ENCODE assay signal across 8 cellular contexts in genomic region chr17:10729334-10730193, GRCh38. TPM values are rescaled to one million over a fixed set of nuclear protein-coding genes. Genes with fewer than 3 reads are reported as not detected.
DNase-seq lines count a peak whose midpoint lies in the region; ATAC-seq and TF ChIP-seq lines count a peak whose summit lies in the region.

Gene TMEM220 (minus strand): TSS chr17:10730023. CDS start chr17:10729851, 172 bp downstream.

- H3K27me3 Mint-ChIP-seq in activated CD4-positive, alpha-beta memory T cell treated with anti-CD3 and anti-CD28 coated beads, Interleukin-2, amount 10 ng/mL, durations not matched to agents 7 days and 5 days: peaks cover 5% of the 10 kb centered on the region
- H3K27me3 Mint-ChIP-seq in effector memory CD8-positive, alpha-beta T cell: peaks cover 38 to 51% of the 10 kb centered on the region in 2 donors

- CTCF ChIA-PET in activated CD4-positive, alpha-beta memory T cell treated with anti-CD3 and anti-CD28 coated beads, Interleukin-2, amount 10 ng/mL, durations not matched to agents 7 days and 5 days (lab: Charles Lee): interaction anchor here (1.0 to 1.8 kb wide), 2 partner anchors 44 to 83 kb away, joined by 3 to 7 read pairs; no protein-coding TSS in a partner anchor

- no peaks in the 10 kb centered on the region for H3K36me3 Mint-ChIP-seq in activated CD4-positive, alpha-beta memory T cell treated with anti-CD3 and anti-CD28 coated beads, Interleukin-2, amount 10 ng/mL, durations not matched to agents 7 days and 5 days (ENCODE audit: low read depth)
- H3K36me3 Mint-ChIP-seq in effector memory CD8-positive, alpha-beta T cell (ENCODE audit: insufficient read depth): no peaks in the 10 kb centered on the region

- WGBS in lung, 2 donors: 1 to 2% methylated on average over 79 of the region's 79 CpGs

- H3K4me1 ChIP-seq in lung (ENCODE audit: control insufficient read depth in 2 of 2, insufficient read depth in 2 of 2, low read length in 2 of 2): no peaks in the 10 kb centered on the region

- H3K27ac ChIP-seq in lung (ENCODE audit: low read depth in 1 of 2, low read length in 1 of 2): peak within 1 kb of the TSS; percentile 95

- H3K27ac Mint-ChIP-seq in activated CD4-positive, alpha-beta memory T cell treated with anti-CD3 and anti-CD28 coated beads, Interleukin-2, amount 10 ng/mL, durations not matched to agents 7 days and 5 days: no peak within 1 kb of the TSS
- peak within 1 kb of the TSS in 1 of 2 donors; percentile 85 for H3K27ac Mint-ChIP-seq in effector memory CD8-positive, alpha-beta T cell

- no peaks in the 10 kb centered on the region for H3K27me3 ChIP-seq in lung (ENCODE audit: control insufficient read depth, insufficient read depth)

- H3K4me3 Mint-ChIP-seq in activated CD4-positive, alpha-beta memory T cell treated with anti-CD3 and anti-CD28 coated beads, Interleukin-2, amount 10 ng/mL, durations not matched to agents 7 days and 5 days: peak within 1 kb of the TSS; percentile 86
- H3K4me3 Mint-ChIP-seq in effector memory CD8-positive, alpha-beta T cell: peak within 1 kb of the TSS; percentile 86 to 88

- H3K4me3 ChIP-seq in lung: peak within 1 kb of the TSS; percentile 58

- H3K9me3 Mint-ChIP-seq in activated CD4-positive, alpha-beta memory T cell treated with anti-CD3 and anti-CD28 coated beads, Interleukin-2, amount 10 ng/mL, durations not matched to agents 7 days and 5 days: no peaks in the 10 kb centered on the region
- H3K9me3 Mint-ChIP-seq in effector memory CD8-positive, alpha-beta T cell: no peaks in the 10 kb centered on the region

- DNase-seq in AG20443 (ENCODE audit: low spot score) (peak; percentile 88), HT1080 (ENCODE audit: low read depth) (peak; percentile 11), lung (ENCODE audit: low spot score) (peak; percentile 82)
- peak; percentile 27 for DNase-seq in activated CD4-positive, alpha-beta memory T cell treated with anti-CD3 and anti-CD28 coated beads, Interleukin-2, amount 10 ng/mL, durations not matched to agents 7 days and 5 days
- DNase-seq in effector memory CD8-positive, alpha-beta T cell: peak in 2 of 3 experiments; percentile 5 to 12
- peak in 2 of 3 donors; percentile 8 to 34 for DNase-seq in stimulated activated CD4-positive, alpha-beta T cell treated with anti-CD3 and anti-CD28 coated beads, TNF-alpha, amount 100 ng/mL, for 48 hours (ENCODE audit: low read depth in 3 of 3)

- no peak for TF ChIP-seq CTCF in lung (IDR thresholded peaks at IDR 0.05; ENCODE audit: control extremely low read depth, extremely low read depth)

- peaks cover 2 to 3% of the 10 kb centered on the region in 2 donors for H3K36me3 ChIP-seq in lung (ENCODE audit: control insufficient read depth in 2 of 2, insufficient read depth in 2 of 2, low read length in 2 of 2)

- POLR2A ChIA-PET in activated CD4-positive, alpha-beta memory T cell treated with anti-CD3 and anti-CD28 coated beads, Interleukin-2, amount 10 ng/mL, durations not matched to agents 7 days and 5 days (lab: Charles Lee): interaction anchor here (1.1 kb wide), 1 partner anchor 33 kb away, joined by 4 read pairs; no protein-coding TSS in a partner anchor

- ATAC-seq in GM19395 (IDR thresholded peaks at IDR 0.05; ENCODE audit: unreplicated experiment) (peak; percentile 63), lung (ENCODE audit: insufficient read depth, low FRiP score) (peak; percentile 93), HG02970 (IDR thresholded peaks at IDR 0.05; ENCODE audit: low FRiP score, unreplicated experiment) (no peak)
- peak; percentile 75 for ATAC-seq in effector memory CD8-positive, alpha-beta T cell (replicated peaks)

- no peaks in the 10 kb centered on the region for H3K9me3 ChIP-seq in lung (ENCODE audit: control insufficient read depth in 2 of 2, insufficient read depth in 1 of 2, low read length in 1 of 2)

- H3K4me1 Mint-ChIP-seq in activated CD4-positive, alpha-beta memory T cell treated with anti-CD3 and anti-CD28 coated beads, Interleukin-2, amount 10 ng/mL, durations not matched to agents 7 days and 5 days: peaks cover 16% of the 10 kb centered on the region
- H3K4me1 Mint-ChIP-seq in effector memory CD8-positive, alpha-beta T cell (ENCODE audit: low read depth in 2 of 2): peaks cover 5 to 11% of the 10 kb centered on the region in 2 donors

RNA-seq across cellular contexts. Expression of gene TMEM220, which starts in this region (rescaled TPM):
- total RNA-seq in HT1080 (2014; rRNA removed; shearing (Covaris generic)): 0.24 TPM in 1 of 2 replicates, not detected in the other
- 0.36 and 0.51 TPM in 2 replicates for polyA plus RNA-seq in HT1080 (2015; cell fraction: cytosol; rRNA removed)
- polyA plus RNA-seq in HT1080 (2015; cell fraction: nucleus; rRNA removed): 0.18 and 0.46 TPM in 2 replicates
- total RNA-seq in activated CD4-positive, alpha-beta memory T cell treated with anti-CD3 and anti-CD28 coated beads, Interleukin-2, amount 10 ng/mL, durations not matched to agents 7 days and 5 days: under 1 TPM; 0.10 to 0.78 TPM
- total RNA-seq in lung: 10 to 100 TPM in 1 of 2 donors, 1 to 10 TPM in 1; 2.8 to 13.8 TPM
- 10 to 100 TPM in 1 of 2 donors, 1 to 10 TPM in 1; 3.7 to 10.5 TPM for polyA plus RNA-seq in lung

Comparison
In these comparisons a context has a peak if more than half of its experiments do, and no peak if none do; other contexts are left out.
1. Peak in DNase-seq in HT1080; RNA of the gene not detected or under 1 TPM.
2. Peak in DNase-seq in activated CD4-positive, alpha-beta memory T cell treated with anti-CD3 and anti-CD28 coated beads, Interleukin-2, amount 10 ng/mL, durations not matched to agents 7 days and 5 days; RNA of the gene not detected or under 1 TPM.
3. DNase-seq: peak in every context shown above with its lines; median percentile 88 in AG20443; 82 in lung; 27 in activated CD4-positive, alpha-beta memory T cell treated with anti-CD3 and anti-CD28 coated beads, Interleukin-2, amount 10 ng/mL, durations not matched to agents 7 days and 5 days; 21 in stimulated activated CD4-positive, alpha-beta T cell treated with anti-CD3 and anti-CD28 coated beads, TNF-alpha, amount 100 ng/mL, for 48 hours; 11 in HT1080; 8 in effector memory CD8-positive, alpha-beta T cell.